Comparison of ENCODE assay signal across 8 cellular contexts in the genomic region with DNA sequence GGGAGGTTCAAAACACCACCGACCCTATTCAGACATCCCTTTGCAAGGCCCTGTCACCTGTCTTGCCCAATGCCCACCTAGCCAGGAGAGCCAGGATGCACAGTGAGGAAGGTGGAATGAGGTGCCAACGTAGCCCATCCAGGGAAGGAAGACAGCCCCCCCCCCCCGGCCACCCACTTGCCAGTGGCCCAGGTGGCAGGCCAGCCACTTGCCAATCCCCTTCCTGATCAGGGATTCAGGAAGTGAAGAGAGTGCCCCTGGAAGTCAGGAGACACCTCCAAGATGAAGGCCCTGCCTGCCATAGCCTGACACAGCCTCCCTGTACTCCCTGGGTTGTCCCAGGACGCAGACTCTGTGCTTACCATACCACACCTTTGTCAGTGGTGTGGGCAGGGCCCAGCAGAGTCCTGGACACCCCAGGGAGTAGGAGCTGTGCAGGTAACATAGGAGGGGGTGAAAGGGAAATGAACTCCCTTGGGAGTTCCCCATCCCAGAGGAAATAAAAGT. TPM values are rescaled to one million over a fixed set of nuclear protein-coding genes. Genes with fewer than 3 reads are reported as not detected.
A peak's percentile ranks its signal among the peaks of the same experiment; 100 is the strongest.
DNase-seq lines count a peak whose midpoint lies in the region; ATAC-seq, FAIRE-seq and TF ChIP-seq lines count a peak whose summit lies in the region.

No MANE protein-coding gene starts in this region.

- TF ChIP-seq CTCF in KMS-11 (conservative IDR thresholded peaks at IDR 0.05; ENCODE audit: low read depth, low read length) (no peak), endothelial cell of umbilical vein (IDR thresholded peaks at IDR 0.05; ENCODE audit: extremely low read depth in 1 of 2, insufficient read depth in 1 of 2, low read depth in 1 of 2, low read length in 2 of 2) (no peak)

- H3K27ac ChIP-seq in KMS-11 (peak overlapping the region; percentile 47; the same call in 1 of the 2 replicates), endothelial cell of umbilical vein (ENCODE audit: insufficient read depth, low read depth, low read length) (peak overlapping the region; percentile 13)

- H3K9me1 ChIP-seq in endothelial cell of umbilical vein (replicated peaks; ENCODE audit: control insufficient read depth, extremely low read depth, insufficient read depth, low read length), result no peaks in the 10 kb centered on the region

- H3K4me2 ChIP-seq in KMS-11, result peak overlapping the region; percentile 98
- peak overlapping the region; percentile 44 for H3K4me2 ChIP-seq in endothelial cell of umbilical vein (ENCODE audit: insufficient read depth, low read length)

- DNase-seq in endothelial cell of umbilical vein (ENCODE audit: low read depth, low spot score), result no peak
- no peak for DNase-seq in sciatic nerve (ENCODE audit: low spot score)
- DNase-seq in activated CD8-positive, alpha-beta memory T cell treated with anti-CD3 and anti-CD28 coated beads, Interleukin-2, amount 50 U/mL, for 4 hours, result no peak
- no peak for DNase-seq in NCI-H2227 treated with DMSO at 0.1 percent for 48 hours (lab: John Stamatoyannopoulos, UW)
- DNase-seq in NCI-H446 treated with DMSO at 0.1 percent for 48 hours (lab: John Stamatoyannopoulos, UW), result no peak
- DNase-seq in HuH-7.5 (ENCODE audit: low spot score), result no peak

- H3K36me3 ChIP-seq in KMS-11 (ENCODE audit: insufficient read depth) (no peaks in the 10 kb centered on the region), endothelial cell of umbilical vein (ENCODE audit: control insufficient read depth in 2 of 2, extremely low read depth in 1 of 2, insufficient read depth in 2 of 2, low read length in 2 of 2) (no peaks in the 10 kb centered on the region)

- no peak for FAIRE-seq in endothelial cell of umbilical vein (lab: Jason Lieb, UNC)

- H4K20me1 ChIP-seq in KMS-11 (ENCODE audit: insufficient read depth) (no peaks in the 10 kb centered on the region), endothelial cell of umbilical vein (replicated peaks; ENCODE audit: control insufficient read depth, extremely low read depth, insufficient read depth, low read length) (no peaks in the 10 kb centered on the region)

- H3K9ac ChIP-seq in KMS-11 (peak overlapping the region; percentile 47), endothelial cell of umbilical vein (replicated peaks; ENCODE audit: extremely low read depth, insufficient read depth, low read length) (peak overlapping the region; percentile 19)

- H2AFZ ChIP-seq in KMS-11 (ENCODE audit: low read depth) (peak overlapping the region; percentile 96), endothelial cell of umbilical vein (ENCODE audit: low read depth, low read length) (peak overlapping the region; percentile 78)

- H3K4me3 ChIP-seq in KMS-11 (IDR thresholded peaks at IDR 0.05; ENCODE audit: insufficient read depth, low read depth, low read length) (no peak overlapping the region), endothelial cell of umbilical vein (replicated peaks in 1 of 3; ENCODE audit: insufficient read depth in 1 of 3, low read depth in 1 of 3, low read length in 3 of 3) (no peak overlapping the region)

- H3K27me3 ChIP-seq in KMS-11 (ENCODE audit: insufficient read depth, low read depth) (no peaks in the 10 kb centered on the region), endothelial cell of umbilical vein (ENCODE audit: control insufficient read depth in 2 of 2, insufficient read depth in 2 of 2, low read length in 2 of 2) (no peaks in the 10 kb centered on the region)

- ATAC-seq in GM18861 (IDR thresholded peaks at IDR 0.05; ENCODE audit: unreplicated experiment) (peak; percentile 1), sciatic nerve (peak; percentile 2)

- POLR2A ChIA-PET in endothelial cell of umbilical vein (lab: Charles Lee), result no interaction called here

- dilution Hi-C loops in endothelial cell of umbilical vein (cut with MboI; ENCODE audit: extremely low pct_ligation_motif_present, low sequenced_read_pairs), result no loop called here

- no peak for TF ChIP-seq POLR2A in endothelial cell of umbilical vein (IDR thresholded peaks at IDR 0.05; ENCODE audit: low read depth, low read length)

- no peaks in the 10 kb centered on the region for H3K9me3 ChIP-seq in endothelial cell of umbilical vein (replicated peaks; ENCODE audit: control insufficient read depth, insufficient read depth, low read length)

- H3K79me2 ChIP-seq in KMS-11 (ENCODE audit: insufficient read depth, low read depth) (no peaks in the 10 kb centered on the region), endothelial cell of umbilical vein (ENCODE audit: control insufficient read depth, insufficient read depth, low read length) (no peaks in the 10 kb centered on the region)

- BruUV-seq in endothelial cell of umbilical vein (replicated peaks; lab: Mats Ljungman, UMichigan), result no TSS peak

- CTCF ChIA-PET in endothelial cell of umbilical vein (lab: Charles Lee), result interaction anchor here (1.0 to 5.2 kb wide), 10 partner anchors 9 to 312 kb away, joined by 3 to 91 read pairs (median 10); a partner anchor contains a TSS

- intact Hi-C loops in endothelial cell of umbilical vein (cut with micrococcal nuclease) (loop anchor here (10.0 kb wide), 1 partner anchor 118 kb away; no protein-coding TSS in a partner anchor), sciatic nerve (cut with DNase I) (no loop called here)

- H3K4me1 ChIP-seq in KMS-11 (ENCODE audit: low read depth, poor library complexity, severe bottlenecking) (peaks cover 27% of the 10 kb centered on the region), endothelial cell of umbilical vein (ENCODE audit: control insufficient read depth, extremely low read depth, insufficient read depth, low read length) (peaks cover 11% of the 10 kb centered on the region)

TF ChIP-seq in endothelial cell of umbilical vein, 7 proteins besides CTCF, POLR2A, EP300 and RAD21:
- TF ChIP-seq GATA2 (IDR thresholded peaks at IDR 0.05; ENCODE audit: insufficient read depth, insufficient read length, low read depth, low read length), result no peak
- no peak for TF ChIP-seq EZH2 (IDR thresholded peaks at IDR 0.05; ENCODE audit: borderline replicate concordance, low read depth, low read length, severe bottlenecking)
- TF ChIP-seq JUN (IDR thresholded peaks at IDR 0.05; ENCODE audit: borderline replicate concordance, insufficient read depth, insufficient read length, low read depth), result no peak
- TF ChIP-seq POLR2AphosphoS5 (IDR thresholded peaks at IDR 0.05; ENCODE audit: insufficient read depth, low read depth, low read length), result no peak
- TF ChIP-seq, protein P1, sequence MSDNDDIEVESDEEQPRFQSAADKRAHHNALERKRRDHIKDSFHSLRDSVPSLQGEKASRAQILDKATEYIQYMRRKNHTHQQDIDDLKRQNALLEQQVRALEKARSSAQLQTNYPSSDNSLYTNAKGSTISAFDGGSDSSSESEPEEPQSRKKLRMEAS (IDR thresholded peaks at IDR 0.05; ENCODE audit: insufficient read depth, insufficient read length), result no peak
- no peak for TF ChIP-seq FOS (IDR thresholded peaks at IDR 0.05; ENCODE audit: borderline replicate concordance, insufficient read depth, low read length)
- TF ChIP-seq MYC (IDR thresholded peaks at IDR 0.05; ENCODE audit: low read depth, low read length), result no peak

RNA-seq across cellular contexts. Expression of a gene that starts 54.7 kb away (rescaled TPM):
- total RNA-seq in endothelial cell of umbilical vein (62.4 and 68.1 TPM in 2 replicates), sciatic nerve (21.8 TPM)
- 91.2 and 103 TPM in 2 replicates for polyA plus RNA-seq in endothelial cell of umbilical vein
- polyA plus RNA-seq in endothelial cell of umbilical vein (2011; cell fraction: cytosol; rRNA removed), result 84.4 and 90.7 TPM in 2 replicates
- 26.4 and 30.4 TPM in 2 replicates for polyA plus RNA-seq in endothelial cell of umbilical vein (2011; cell fraction: nucleus; rRNA removed)
- 66.8 and 71.7 TPM in 2 replicates for polyA plus RNA-seq in endothelial cell of umbilical vein (2012)
- polyA minus RNA-seq in endothelial cell of umbilical vein, result 22.2 and 24.7 TPM in 2 replicates
- 20.4 TPM for polyA minus RNA-seq in endothelial cell of umbilical vein (2011; cell fraction: cytosol; rRNA and poly(A)+ RNA removed)
- polyA minus RNA-seq in endothelial cell of umbilical vein (2011; cell fraction: nucleus; rRNA and poly(A)+ RNA removed), result 3.8 and 7.2 TPM in 2 replicates

RNA-seq across cellular contexts. Expression of a gene that starts 54.8 kb away (rescaled TPM):
- total RNA-seq in endothelial cell of umbilical vein, result 39.4 and 49.7 TPM in 2 replicates
- polyA plus RNA-seq in endothelial cell of umbilical vein, result 56.1 and 68.2 TPM in 2 replicates
- 38.9 and 40.6 TPM in 2 replicates for polyA plus RNA-seq in endothelial cell of umbilical vein (2011; cell fraction: cytosol; rRNA removed)
- 69.1 and 85.5 TPM in 2 replicates for polyA plus RNA-seq in endothelial cell of umbilical vein (2011; cell fraction: nucleus; rRNA removed)
- 17.6 and 21.6 TPM in 2 replicates for polyA plus RNA-seq in endothelial cell of umbilical vein (2012)
- polyA minus RNA-seq in endothelial cell of umbilical vein, result 65.2 and 72.3 TPM in 2 replicates
- polyA minus RNA-seq in endothelial cell of umbilical vein (2011; cell fraction: cytosol; rRNA and poly(A)+ RNA removed), result 20.9 TPM
- polyA minus RNA-seq in endothelial cell of umbilical vein (2011; cell fraction: nucleus; rRNA and poly(A)+ RNA removed), result 25.1 and 26.6 TPM in 2 replicates
- 38.0 TPM for total RNA-seq in sciatic nerve
